1 cellular context compared by ENCODE assay signal in the genomic region with DNA sequence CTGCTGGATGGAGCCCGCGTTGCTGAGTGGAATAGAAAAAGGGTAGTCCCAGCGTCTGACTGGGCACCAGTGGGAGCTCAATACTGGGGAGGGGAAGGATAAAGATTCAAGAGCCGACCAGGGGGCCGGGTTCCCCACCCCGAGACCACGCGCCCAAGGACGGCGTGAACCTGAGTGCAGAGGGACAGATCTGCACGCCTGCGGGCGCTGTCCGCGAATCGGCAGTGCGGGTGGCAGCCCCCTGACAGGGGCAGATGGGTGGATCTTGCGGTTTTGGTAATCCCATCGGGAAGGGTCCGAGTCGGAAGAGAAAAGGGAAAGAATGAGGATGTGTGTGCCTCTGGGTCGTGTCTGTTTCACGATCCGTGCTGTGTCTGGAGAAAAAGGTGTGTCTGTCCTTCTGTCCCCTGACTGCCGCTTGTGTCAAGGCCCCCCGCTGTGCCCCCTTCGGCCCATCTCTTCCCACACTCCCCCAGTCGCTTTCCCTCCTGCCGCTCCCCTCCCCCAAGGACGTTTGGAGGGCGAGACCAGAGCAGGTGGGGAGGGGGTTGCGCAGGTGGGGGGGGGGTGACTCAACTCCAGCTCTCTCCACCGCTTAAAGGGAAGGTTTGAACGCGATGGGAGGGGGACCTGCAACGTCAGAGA.
A peak's percentile ranks its signal among the peaks of the same experiment; 100 is the strongest.
TF ChIP-seq lines count a peak whose summit lies in the region.

No MANE protein-coding gene starts in this region.

TF ChIP-seq in IMR-90, 13 proteins besides CTCF, POLR2A, EP300 and RAD21:
- TF ChIP-seq MXI1 (IDR thresholded peaks at IDR 0.05; ENCODE audit: borderline replicate concordance, low read depth, low read length), result 0 out of 2 replicates have a peak, but pooled peaks have one; percentile 23
- TF ChIP-seq BHLHE40 (IDR thresholded peaks at IDR 0.05; ENCODE audit: low read depth, low read length), result no peak
